In the genomic region with DNA sequence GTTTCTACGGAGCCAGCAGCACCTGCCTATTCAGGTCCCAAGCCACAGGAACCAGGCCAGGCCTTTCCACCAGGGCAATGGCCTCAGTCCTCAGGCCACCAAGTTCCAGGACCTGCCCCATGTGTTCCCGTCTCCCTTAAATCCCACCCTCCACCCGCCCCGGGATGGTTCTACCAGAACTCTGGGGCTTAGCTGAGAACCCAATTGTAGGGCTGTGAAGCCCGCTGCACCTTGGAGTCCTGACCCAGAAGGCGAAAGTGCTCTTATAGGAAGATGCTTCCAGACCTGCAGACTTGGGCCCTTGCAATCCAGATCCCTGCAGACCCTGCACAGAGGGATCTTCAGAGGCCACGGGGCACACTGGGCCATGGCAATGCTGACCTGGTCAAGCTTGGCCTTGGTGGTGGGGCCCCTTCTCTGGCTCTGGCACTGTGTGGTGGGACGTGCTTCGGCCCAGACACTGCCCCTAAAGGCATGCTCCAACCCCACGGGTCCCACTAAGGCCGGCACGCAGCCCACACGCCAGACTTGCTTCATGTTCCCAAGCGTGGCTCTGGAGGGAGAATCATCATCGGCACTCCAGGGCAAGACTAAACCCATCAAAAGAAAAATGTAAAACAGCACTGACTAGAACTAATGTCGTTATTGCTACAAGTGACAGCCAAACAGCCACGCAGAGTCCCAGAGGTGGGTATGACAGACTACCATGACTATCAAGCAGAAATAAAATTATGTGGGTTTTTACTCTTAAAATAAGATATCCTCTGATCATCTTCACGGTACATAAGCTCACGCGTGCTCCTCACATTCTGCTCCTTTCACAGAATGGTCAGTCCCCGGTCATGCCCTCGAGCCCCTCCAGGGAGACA, we compare ENCODE assay signal across 4 cellular contexts.
"Had no signal": no experiment of that assay in that cellular context is flagged by ENCODE, and none has a peak within 500 bp of the region (broad histone marks: within the 10 kb centered on the region; RNA-seq: fewer than 3 reads in every experiment).

No MANE protein-coding gene starts in this region.

- H3K27ac ChIP-seq: ascending aorta, breast epithelium, skin epidermis had no signal

- H3K9me3 ChIP-seq: ascending aorta, breast epithelium had no signal

- H3K4me1 ChIP-seq: breast epithelium had no signal

- H3K27me3 ChIP-seq: ascending aorta, breast epithelium, dorsolateral prefrontal cortex had no signal

- H3K4me3 ChIP-seq: ascending aorta, breast epithelium, dorsolateral prefrontal cortex, skin epidermis had no signal
